In genomic region chr7:636396-636795, GRCh38 we compare ENCODE assay signal across 1 cellular context.
TF ChIP-seq lines count a peak whose summit lies in the region.

No MANE protein-coding gene starts in this region.

TF ChIP-seq in K562, 482 proteins besides CTCF, POLR2A, EP300 and RAD21 (continued from another document and continues in another):
- TF ChIP-seq ZNF592 (IDR thresholded peaks at IDR 0.05) (no peak), ZNF668 (CRISPR knock-in tag; IDR thresholded peaks at IDR 0.05) (no peak), MYNN (IDR thresholded peaks at IDR 0.05) (no peak), MYNN (CRISPR knock-in tag; IDR thresholded peaks at IDR 0.05) (no peak), TCF7L2 (IDR thresholded peaks at IDR 0.05; ENCODE audit: low read depth, low read length) (no peak), CBFA2T3 (IDR thresholded peaks at IDR 0.05) (no peak), ZNF695 (CRISPR knock-in tag; IDR thresholded peaks at IDR 0.05) (no peak), PCBP2 (IDR thresholded peaks at IDR 0.05; ENCODE audit: low read depth, low read length, poor library complexity, severe bottlenecking) (no peak), DPF2 (IDR thresholded peaks at IDR 0.05) (no peak), JUN (IDR thresholded peaks at IDR 0.05; ENCODE audit: borderline replicate concordance, low read depth, low read length) (no peak), JUN (CRISPR knock-in tag; IDR thresholded peaks at IDR 0.05; ENCODE audit: borderline replicate concordance) (no peak), ZBED1 (IDR thresholded peaks at IDR 0.05) (no peak), ETV5 (CRISPR knock-in tag; IDR thresholded peaks at IDR 0.05; ENCODE audit: low read depth) (no peak), RERE (CRISPR knock-in tag; IDR thresholded peaks at IDR 0.05; ENCODE audit: borderline replicate concordance) (no peak), PHB2 (IDR thresholded peaks at IDR 0.05; ENCODE audit: low read depth) (no peak), NEUROD1 (IDR thresholded peaks at IDR 0.05; ENCODE audit: borderline replicate concordance, low read depth, low read length, partially characterized antibody) (no peak), DIDO1 (tag; IDR thresholded peaks at IDR 0.05; ENCODE audit: low read depth) (no peak), ZNF780A (CRISPR knock-in tag; IDR thresholded peaks at IDR 0.05) (no peak), HDGF (IDR thresholded peaks at IDR 0.05) (0 out of 2 replicates have a peak, but pooled peaks have one; percentile 32), SAFB2 (IDR thresholded peaks at IDR 0.05; ENCODE audit: borderline replicate concordance, low read depth, low read length, severe bottlenecking) (no peak), FOSL1 (tag; conservative IDR thresholded peaks at IDR 0.05) (no peak), RFX1 (IDR thresholded peaks at IDR 0.05) (no peak), GATAD2B (IDR thresholded peaks at IDR 0.05; ENCODE audit: borderline replicate concordance) (peak; percentile 36; the same call in 1 of the 2 replicates), ZNF586 (CRISPR knock-in tag; conservative IDR thresholded peaks at IDR 0.05) (no peak), KLF1 (tag; IDR thresholded peaks at IDR 0.05) (peak; percentile 78), EGR1 (conservative IDR thresholded peaks at IDR 0.05) (peak; percentile 39), MNT (conservative IDR thresholded peaks at IDR 0.05) (0 out of 4 replicates have a peak, but pooled peaks of 1 of the 2 experiments have one; percentile 44), STAT5B (CRISPR knock-in tag; IDR thresholded peaks at IDR 0.05) (no peak), TARDBP (IDR thresholded peaks at IDR 0.05) (no peak), MEF2A (IDR thresholded peaks at IDR 0.05; ENCODE audit: control insufficient read depth, low read depth, low read length) (no peak), COPS2 (conservative IDR thresholded peaks at IDR 0.05) (no peak), TFE3 (CRISPR knock-in tag; IDR thresholded peaks at IDR 0.05) (no peak), ZFPM2 (CRISPR knock-in tag; IDR thresholded peaks at IDR 0.05) (no peak), TCF15 (CRISPR knock-in tag; IDR thresholded peaks at IDR 0.05) (no peak), GTF2B (IDR thresholded peaks at IDR 0.05; ENCODE audit: extremely low read depth, insufficient read length) (no peak), TRIM25 (IDR thresholded peaks at IDR 0.05; ENCODE audit: borderline replicate concordance) (no peak), TFAP4 (CRISPR knock-in tag; IDR thresholded peaks at IDR 0.05; ENCODE audit: borderline replicate concordance) (peak; percentile 59; the same call in 1 of the 2 replicates), PATZ1 (CRISPR knock-in tag; IDR thresholded peaks at IDR 0.05; ENCODE audit: borderline replicate concordance) (no peak), POLR2G (IDR thresholded peaks at IDR 0.05; ENCODE audit: low read depth, low read length) (no peak), CBX8 (IDR thresholded peaks at IDR 0.05; ENCODE audit: borderline replicate concordance, extremely low read depth, low read depth, low read length, poor library complexity, severe bottlenecking) (no peak), GATAD2A (IDR thresholded peaks at IDR 0.05) (no peak)
